Comparison of ENCODE assay signal across 19 cellular contexts in the genomic region with DNA sequence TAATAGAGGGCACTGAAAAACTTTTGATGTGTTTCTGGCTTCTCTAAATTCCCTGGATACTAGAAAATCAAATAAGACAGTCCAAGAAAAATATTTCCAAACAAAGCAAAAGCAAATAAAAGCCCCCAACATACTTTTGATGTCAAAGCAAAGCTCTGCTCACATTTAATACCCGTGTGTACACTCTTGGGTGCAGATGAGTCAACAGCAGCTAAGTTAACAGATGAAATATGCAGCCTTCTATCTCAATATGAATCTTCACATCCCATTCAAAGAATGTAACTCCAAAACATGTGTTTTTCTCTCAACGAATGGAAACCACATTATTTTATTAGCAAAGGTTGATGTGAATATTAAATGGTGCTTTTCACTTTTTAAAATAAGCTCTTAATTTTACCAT.
DNase-seq lines count a peak whose midpoint lies in the region; ATAC-seq, FAIRE-seq and TF ChIP-seq lines count a peak whose summit lies in the region.
"Had no signal": no experiment of that assay in that cellular context is flagged by ENCODE, and none has a peak within 500 bp of the region (broad histone marks: within the 10 kb centered on the region; RNA-seq: fewer than 3 reads in every experiment).

No MANE protein-coding gene starts in this region.

- FAIRE-seq in HTR-8/SVneo (lab: Jason Lieb, UNC): no peak

- CTCF ChIA-PET in BJ (lab: Yijun Ruan, JAX): no interaction called here

- no peaks in the 10 kb centered on the region for H3K27me3 ChIP-seq in BJ (ENCODE audit: control insufficient read depth, insufficient read depth, low read length)

- POLR2A ChIA-PET in BJ (lab: Charles Lee): interaction anchor here (0.7 kb wide), 1 partner anchor 175 kb away, joined by 5 read pairs; no protein-coding TSS in a partner anchor

- ATAC-seq in HG03342 (IDR thresholded peaks at IDR 0.05; ENCODE audit: unreplicated experiment): no peak
- ATAC-seq in GM21515 (IDR thresholded peaks at IDR 0.05; ENCODE audit: unreplicated experiment): no peak
- no peak for ATAC-seq in HG02981 (IDR thresholded peaks at IDR 0.05; ENCODE audit: unreplicated experiment)
- ATAC-seq in GM21390 (IDR thresholded peaks at IDR 0.05; ENCODE audit: unreplicated experiment): no peak
- ATAC-seq: activated CD8-positive, alpha-beta T cell treated with anti-CD3 and anti-CD28 coated beads, Interleukin-2, amount 10 ng/mL, durations not matched to agents 7 days and 5 days; activated T-helper 17 cell treated with anti-CD3 and anti-CD28 coated beads, Interleukin-2, amount 50 U/mL, for 72 hours; naive thymus-derived CD4-positive, alpha-beta T cell had no signal

- peak; percentile 74 for DNase-seq in BJ (ENCODE audit: low read depth)
- peak; percentile 24 for DNase-seq in HTR-8/SVneo (ENCODE audit: insufficient read length, low spot score)
- peak; percentile 72 for DNase-seq in brain pericyte (ENCODE audit: low read depth, low spot score)
- peak; percentile 67 for DNase-seq in non-pigmented ciliary epithelial cell (ENCODE audit: low read depth)
- DNase-seq: activated CD8-positive, alpha-beta T cell treated with anti-CD3 and anti-CD28 coated beads, Interleukin-2, amount 10 ng/mL, durations not matched to agents 7 days and 5 days; aorta; C1 segment of cervical spinal cord; DMS79; left ventricle myocardium inferior; naive thymus-derived CD4-positive, alpha-beta T cell; NCI-H1930; NCI-H510A treated with DMSO at 0.1 percent for 48 hours; stimulated activated CD4-positive, alpha-beta T cell treated with anti-CD3 and anti-CD28 coated beads, Interleukin-15, amount 100 ng/mL, for 24 hours had no signal

- no peaks in the 10 kb centered on the region for H3K36me3 ChIP-seq in BJ (ENCODE audit: control insufficient read depth, insufficient read depth, low read length)
- H3K36me3 ChIP-seq: left ventricle myocardium inferior, prostate gland had no signal

- no peak overlapping the region for H3K4me3 ChIP-seq in BJ (ENCODE audit: low read depth, low read length)
- H3K4me3 ChIP-seq: left ventricle myocardium inferior, prostate gland had no signal

- TF ChIP-seq CTCF in BJ (IDR thresholded peaks at IDR 0.05; ENCODE audit: insufficient read depth, low read depth, low read length): no peak

Comparison
In these comparisons a context has a peak if more than half of its experiments do, and no peak if none do; other contexts are left out.
1. DNase-seq: peak in every context shown above with its lines; median percentile 74 in BJ; 72 in brain pericyte; 67 in non-pigmented ciliary epithelial cell; 24 in HTR-8/SVneo.